Comparison of ENCODE assay signal across 7 cellular contexts in genomic region chr11:46243796-46244109, GRCh38. TPM values are rescaled to one million over a fixed set of nuclear protein-coding genes. Genes with fewer than 3 reads are reported as not detected.
DNase-seq lines count a peak whose midpoint lies in the region; ATAC-seq and FAIRE-seq lines count a peak whose summit lies in the region.

No MANE protein-coding gene starts in this region.

- intact Hi-C loops in activated T-helper 1 cell treated with anti-CD3 and anti-CD28 coated beads, Interleukin-12 subunit alpha, Interleukin-12 subunit beta, Interleukin-2, Interleukin-4 antibody, amounts not matched to agents 30 ng/mL and 10 ng/mL and 1 ng/mL, durations not matched to agents 14 hours and 24 hours and 36 hours (cut with micrococcal nuclease), result loop anchor here (1.0 kb wide), 3 partner anchors 52 to 325 kb away; no protein-coding TSS in a partner anchor

- peak; percentile 6 for ATAC-seq in HG03064 (IDR thresholded peaks at IDR 0.05; ENCODE audit: low read depth, unreplicated experiment)
- ATAC-seq in stimulated activated memory B cell treated with anti-CD40 and anti-IgM and Interleukin-4, amounts not matched to agents 10 μg/mL and 1 μg/mL and 100 μg/mL, for 72 hours, result no peak

- H3K36me3 Mint-ChIP-seq in activated T-helper 1 cell treated with anti-CD3 and anti-CD28 coated beads, Interleukin-12 subunit alpha, Interleukin-12 subunit beta, Interleukin-2, Interleukin-4 antibody, amounts not matched to agents 30 ng/mL and 10 ng/mL and 1 ng/mL, durations not matched to agents 14 hours and 24 hours and 36 hours (ENCODE audit: low read depth), result no peaks in the 10 kb centered on the region
- H3K36me3 Mint-ChIP-seq in stimulated activated memory B cell treated with anti-CD40 and anti-IgM and Interleukin-4, amounts not matched to agents 10 μg/mL and 1 μg/mL and 100 μg/mL, for 72 hours, result no peaks in the 10 kb centered on the region

- no peak for DNase-seq in activated T-helper 1 cell treated with anti-CD3 and anti-CD28 coated beads, Interleukin-12 subunit alpha, Interleukin-12 subunit beta, Interleukin-2, Interleukin-4 antibody, amounts not matched to agents 30 ng/mL and 10 ng/mL and 1 ng/mL, durations not matched to agents 14 hours and 24 hours and 36 hours (ENCODE audit: low spot score)
- DNase-seq in GM19239 (ENCODE audit: insufficient read length, low spot score), result no peak
- no peak for DNase-seq in DMS79 treated with DMSO at 0.1 percent for 48 hours (lab: John Stamatoyannopoulos, UW)
- DNase-seq in SIG-M5 treated with dmso at 0.1 percent for 504 hours (lab: John Stamatoyannopoulos, UW; ENCODE audit: unreplicated experiment), result no peak

- no peaks in the 10 kb centered on the region for H3K27me3 Mint-ChIP-seq in activated T-helper 1 cell treated with anti-CD3 and anti-CD28 coated beads, Interleukin-12 subunit alpha, Interleukin-12 subunit beta, Interleukin-2, Interleukin-4 antibody, amounts not matched to agents 30 ng/mL and 10 ng/mL and 1 ng/mL, durations not matched to agents 14 hours and 24 hours and 36 hours (ENCODE audit: insufficient read depth)
- H3K27me3 Mint-ChIP-seq in stimulated activated memory B cell treated with anti-CD40 and anti-IgM and Interleukin-4, amounts not matched to agents 10 μg/mL and 1 μg/mL and 100 μg/mL, for 72 hours, result peaks cover 56% of the 10 kb centered on the region

- FAIRE-seq in GM19239 (lab: Jason Lieb, UNC), result no peak

- H3K4me3 ChIP-seq in iPS-11a (ENCODE audit: low read depth, low read length), result peak overlapping the region; percentile 56

- no peaks in the 10 kb centered on the region for H3K9me3 Mint-ChIP-seq in activated T-helper 1 cell treated with anti-CD3 and anti-CD28 coated beads, Interleukin-12 subunit alpha, Interleukin-12 subunit beta, Interleukin-2, Interleukin-4 antibody, amounts not matched to agents 30 ng/mL and 10 ng/mL and 1 ng/mL, durations not matched to agents 14 hours and 24 hours and 36 hours
- H3K9me3 Mint-ChIP-seq in stimulated activated memory B cell treated with anti-CD40 and anti-IgM and Interleukin-4, amounts not matched to agents 10 μg/mL and 1 μg/mL and 100 μg/mL, for 72 hours, result no peaks in the 10 kb centered on the region

- H3K4me1 Mint-ChIP-seq in activated T-helper 1 cell treated with anti-CD3 and anti-CD28 coated beads, Interleukin-12 subunit alpha, Interleukin-12 subunit beta, Interleukin-2, Interleukin-4 antibody, amounts not matched to agents 30 ng/mL and 10 ng/mL and 1 ng/mL, durations not matched to agents 14 hours and 24 hours and 36 hours (ENCODE audit: low read depth), result peaks cover 37% of the 10 kb centered on the region
- H3K4me1 Mint-ChIP-seq in stimulated activated memory B cell treated with anti-CD40 and anti-IgM and Interleukin-4, amounts not matched to agents 10 μg/mL and 1 μg/mL and 100 μg/mL, for 72 hours, result peaks cover 17% of the 10 kb centered on the region

- no peak overlapping the region for H3K27ac Mint-ChIP-seq in activated T-helper 1 cell treated with anti-CD3 and anti-CD28 coated beads, Interleukin-12 subunit alpha, Interleukin-12 subunit beta, Interleukin-2, Interleukin-4 antibody, amounts not matched to agents 30 ng/mL and 10 ng/mL and 1 ng/mL, durations not matched to agents 14 hours and 24 hours and 36 hours
- peak overlapping the region; percentile 64 for H3K27ac Mint-ChIP-seq in stimulated activated memory B cell treated with anti-CD40 and anti-IgM and Interleukin-4, amounts not matched to agents 10 μg/mL and 1 μg/mL and 100 μg/mL, for 72 hours

- peak overlapping the region; percentile 81 for H3K4me3 Mint-ChIP-seq in activated T-helper 1 cell treated with anti-CD3 and anti-CD28 coated beads, Interleukin-12 subunit alpha, Interleukin-12 subunit beta, Interleukin-2, Interleukin-4 antibody, amounts not matched to agents 30 ng/mL and 10 ng/mL and 1 ng/mL, durations not matched to agents 14 hours and 24 hours and 36 hours
- peak overlapping the region; percentile 78 for H3K4me3 Mint-ChIP-seq in stimulated activated memory B cell treated with anti-CD40 and anti-IgM and Interleukin-4, amounts not matched to agents 10 μg/mL and 1 μg/mL and 100 μg/mL, for 72 hours

RNA-seq across cellular contexts. Expression of gene CREB3L1, which starts 33.7 kb away (rescaled TPM):
- total RNA-seq in activated T-helper 1 cell treated with anti-CD3 and anti-CD28 coated beads, Interleukin-12 subunit alpha, Interleukin-12 subunit beta, Interleukin-2, Interleukin-4 antibody, amounts not matched to agents 30 ng/mL and 10 ng/mL and 1 ng/mL, durations not matched to agents 14 hours and 24 hours and 36 hours, result 0.15 and 0.39 TPM in 2 replicates
